In the genomic region with DNA sequence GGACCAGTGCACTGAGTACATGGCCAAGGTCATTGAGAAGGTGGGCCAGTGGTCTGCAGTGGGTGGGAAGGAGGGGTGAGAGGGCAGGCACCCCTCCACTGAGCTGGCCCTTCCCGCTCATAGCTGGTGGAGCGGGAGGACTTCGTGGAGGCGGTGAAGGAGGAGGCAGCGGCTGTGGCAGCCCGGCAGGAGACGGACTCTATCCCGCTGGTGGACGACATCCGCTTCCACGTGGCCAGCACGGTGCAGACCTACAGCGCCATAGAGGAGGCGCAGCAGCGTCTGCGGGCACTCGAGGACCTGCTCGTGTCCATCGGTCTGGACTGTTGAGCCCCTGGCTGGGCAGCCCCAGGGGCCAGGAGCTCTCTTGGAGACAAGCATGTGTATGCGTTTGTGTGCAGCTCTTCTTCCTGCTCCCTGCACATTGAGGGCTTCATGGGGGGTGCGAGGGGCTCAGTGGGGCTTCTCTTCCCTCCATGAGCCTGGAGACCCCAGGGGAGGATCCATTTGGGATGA, we compare ENCODE assay signal across 2 cellular contexts.
TF ChIP-seq lines count a peak whose summit lies in the region.

No MANE protein-coding gene starts in this region.

TF ChIP-seq in H1, 55 proteins besides CTCF, POLR2A, EP300 and RAD21:
- TF ChIP-seq, protein P1, sequence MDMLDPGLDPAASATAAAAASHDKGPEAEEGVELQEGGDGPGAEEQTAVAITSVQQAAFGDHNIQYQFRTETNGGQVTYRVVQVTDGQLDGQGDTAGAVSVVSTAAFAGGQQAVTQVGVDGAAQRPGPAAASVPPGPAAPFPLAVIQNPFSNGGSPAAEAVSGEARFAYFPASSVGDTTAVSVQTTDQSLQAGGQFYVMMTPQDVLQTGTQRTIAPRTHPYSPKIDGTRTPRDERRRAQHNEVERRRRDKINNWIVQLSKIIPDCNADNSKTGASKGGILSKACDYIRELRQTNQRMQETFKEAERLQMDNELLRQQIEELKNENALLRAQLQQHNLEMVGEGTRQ (IDR thresholded peaks at IDR 0.05; ENCODE audit: low read length): no peak
- no peak for TF ChIP-seq SRF (IDR thresholded peaks at IDR 0.05; ENCODE audit: low read depth, low read length)
- TF ChIP-seq SIN3A (conservative IDR thresholded peaks at IDR 0.05 in 1 of 2, IDR thresholded peaks at IDR 0.05 in 1 of 2; ENCODE audit: low read depth in 1 of 2, low read length in 2 of 2): no peak
- TF ChIP-seq RNF2 (IDR thresholded peaks at IDR 0.05; ENCODE audit: borderline replicate concordance, low read depth, low read length, missing control alignments, poor library complexity, severe bottlenecking): no peak
- TF ChIP-seq CREB1 (IDR thresholded peaks at IDR 0.05): no peak
- no peak for TF ChIP-seq YY1 (IDR thresholded peaks at IDR 0.05; ENCODE audit: low read depth, low read length)
- TF ChIP-seq KDM1A (IDR thresholded peaks at IDR 0.05; ENCODE audit: borderline replicate concordance, low read length): no peak

TF ChIP-seq in GM12891, 5 proteins besides CTCF, POLR2A, EP300 and RAD21:
- no peak for TF ChIP-seq TAF1 (IDR thresholded peaks at IDR 0.05; ENCODE audit: low read depth, low read length)
- no peak for TF ChIP-seq PAX5 (IDR thresholded peaks at IDR 0.05; ENCODE audit: insufficient read depth, low read length, severe bottlenecking)
- no peak for TF ChIP-seq POU2F2 (IDR thresholded peaks at IDR 0.05; ENCODE audit: low read depth, low read length)
- TF ChIP-seq SPI1 (IDR thresholded peaks at IDR 0.05; ENCODE audit: low read depth, low read length): no peak
- TF ChIP-seq POLR2AphosphoS5 (IDR thresholded peaks at IDR 0.05; ENCODE audit: low read depth, low read length): no peak
TF ChIP-seq in GM12891: peak in this region for 0.
